In the genomic region with DNA sequence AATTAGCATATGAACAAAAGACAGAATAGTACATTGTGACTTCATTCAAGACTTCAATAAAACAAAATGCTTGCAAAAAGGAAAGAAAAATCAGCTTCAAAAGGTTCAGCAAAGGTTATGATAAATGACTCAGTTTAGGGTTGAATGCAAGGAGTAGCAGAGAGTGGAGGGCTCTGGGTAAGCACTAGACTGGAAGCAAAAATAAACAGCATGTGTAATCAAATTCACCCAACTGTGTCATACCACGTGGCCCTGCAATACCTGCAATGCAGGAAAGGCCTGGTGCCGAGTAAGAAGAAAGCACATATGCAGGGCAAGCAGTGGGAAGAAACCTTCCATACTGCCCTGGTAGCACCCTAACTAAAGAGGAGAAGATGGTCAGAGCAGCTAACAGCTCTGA, we compare ENCODE assay signal across 10 cellular contexts.
DNase-seq lines count a peak whose midpoint lies in the region; ATAC-seq and TF ChIP-seq lines count a peak whose summit lies in the region.
"Had no signal": no experiment of that assay in that cellular context is flagged by ENCODE, and none has a peak within 500 bp of the region (broad histone marks: within the 10 kb centered on the region; RNA-seq: fewer than 3 reads in every experiment).

No MANE protein-coding gene starts in this region.

- WGBS in psoas muscle, 3 donors = 61 to 92% (median 68%) methylated on average over 2 of the region's 2 CpGs

- peak; percentile 59 for ATAC-seq in GM19463 (IDR thresholded peaks at IDR 0.05; ENCODE audit: unreplicated experiment)
- ATAC-seq in HG03280 (IDR thresholded peaks at IDR 0.05; ENCODE audit: unreplicated experiment) = peak; percentile 52
- ATAC-seq in psoas muscle = no peak

- peak; percentile 36 for DNase-seq in G401 (ENCODE audit: low spot score)
- peak; percentile 43 for DNase-seq in epithelial cell of esophagus (ENCODE audit: low read depth)
- DNase-seq in psoas muscle = no peak
- no peak for DNase-seq in DMS114 treated with DMSO at 0.1 percent for 48 hours (lab: John Stamatoyannopoulos, UW; ENCODE audit: unreplicated experiment)
- no peak for DNase-seq in globus pallidus (ENCODE audit: low spot score)
- no peak for DNase-seq in NCI-H2196 treated with DMSO at 0.1 percent for 48 hours (lab: John Stamatoyannopoulos, UW; ENCODE audit: unreplicated experiment)

- no peaks in the 10 kb centered on the region for H3K36me3 ChIP-seq in psoas muscle (ENCODE audit: insufficient read depth in 1 of 2, low read depth in 1 of 2)
- H3K36me3 ChIP-seq: SJSA1 had no signal

- TF ChIP-seq CTCF in epithelial cell of esophagus (IDR thresholded peaks at IDR 0.05; ENCODE audit: insufficient read depth, low read depth, low read length, missing control alignments) (no peak), psoas muscle (IDR thresholded peaks at IDR 0.05) (no peak)

- H3K4me3 ChIP-seq in epithelial cell of esophagus (ENCODE audit: low read length) (no peak overlapping the region), psoas muscle (no peak overlapping the region)
- H3K4me3 ChIP-seq: SJSA1 had no signal

- intact Hi-C loops in psoas muscle (cut with DNase I) = no loop called here

- H3K27me3 ChIP-seq in psoas muscle (ENCODE audit: insufficient read depth in 3 of 3, low read length in 2 of 3) = no peaks in the 10 kb centered on the region
- H3K27me3 ChIP-seq: SJSA1 had no signal

- H3K9me3 ChIP-seq in psoas muscle = no peaks in the 10 kb centered on the region
- H3K9me3 ChIP-seq: SJSA1 had no signal

- no peaks in the 10 kb centered on the region for H3K4me1 ChIP-seq in psoas muscle
- H3K4me1 ChIP-seq: SJSA1 had no signal

- in situ Hi-C loops in G401 (cut with HindIII; ENCODE audit: low sequenced_read_pairs) = no loop called here

- H3K27ac ChIP-seq in psoas muscle = no peak overlapping the region
- H3K27ac ChIP-seq: parathyroid adenoma, SJSA1 had no signal

Comparison
In these comparisons a context has a peak if more than half of its experiments do, and no peak if none do; other contexts are left out.
1. DNase-seq: peak in G401 (single experiment) and epithelial cell of esophagus (single experiment); none in psoas muscle (0 of 2), DMS114 treated with DMSO at 0.1 percent for 48 hours (single experiment), globus pallidus (single experiment) and NCI-H2196 treated with DMSO at 0.1 percent for 48 hours (single experiment).
2. ATAC-seq: peak in GM19463 (single experiment) and HG03280 (single experiment); none in psoas muscle (0 of 4).